Comparison of ENCODE assay signal across 8 cellular contexts in the genomic region with DNA sequence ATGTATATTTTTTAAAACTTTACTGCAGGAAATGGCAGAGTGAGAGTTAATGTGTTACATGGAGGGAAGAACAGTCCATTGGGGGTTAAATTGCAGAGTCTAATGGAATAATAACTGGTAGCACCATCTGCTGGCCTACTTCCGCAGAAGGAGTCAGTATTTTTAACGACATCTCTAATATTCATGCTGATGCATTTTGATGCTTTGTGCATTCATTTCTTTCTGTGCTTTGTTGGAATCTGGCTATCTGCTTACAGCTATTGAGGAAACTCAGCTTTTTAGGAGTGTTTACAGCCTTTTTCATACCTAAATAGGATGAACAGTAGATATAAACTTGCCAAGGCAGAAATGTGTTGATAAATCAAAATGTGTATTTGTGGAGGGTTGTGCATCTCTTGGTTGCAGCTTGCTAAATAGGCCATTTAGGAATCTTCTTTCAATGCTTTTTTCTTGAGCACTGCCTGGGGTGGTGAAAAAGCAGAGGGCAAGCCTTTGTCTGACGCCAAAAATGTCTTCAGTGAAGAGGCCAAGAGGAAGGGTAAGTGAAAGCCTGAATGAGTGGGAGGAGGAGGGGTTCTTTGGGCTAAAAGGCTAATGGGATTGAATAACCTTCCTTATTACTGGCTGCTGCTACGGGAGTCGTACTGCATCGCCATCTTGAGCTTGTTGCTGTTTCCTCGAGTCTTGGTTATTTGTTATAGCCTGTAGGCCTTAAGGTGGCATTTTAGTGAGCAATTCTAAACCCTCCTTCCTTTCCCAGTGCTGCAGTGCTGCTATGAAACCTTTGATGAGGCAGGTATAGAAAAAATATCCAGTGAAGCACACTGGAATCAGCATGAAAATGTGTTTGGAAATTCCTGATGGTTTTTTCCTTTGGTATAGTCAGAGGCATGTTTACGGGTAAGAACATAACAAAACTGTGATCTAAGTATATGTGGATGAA.
DNase-seq lines count a peak whose midpoint lies in the region; ATAC-seq, FAIRE-seq and TF ChIP-seq lines count a peak whose summit lies in the region.

No MANE protein-coding gene starts in this region.

- peak overlapping the region; percentile 64 for H3K4me3 Mint-ChIP-seq in activated naive CD4-positive, alpha-beta T cell treated with anti-CD3 and anti-CD28 coated beads, Interleukin-2, amount 10 ng/mL, durations not matched to agents 7 days and 5 days
- H3K4me3 Mint-ChIP-seq in stimulated activated effector memory CD8-positive, alpha-beta T cell treated with anti-CD3 and anti-CD28 coated beads, Interleukin-12 subunit alpha, Interleukin-12 subunit beta, amount 100 ng/mL, for 72 hours, result peak overlapping the region; percentile 58

- no peak for DNase-seq in activated naive CD4-positive, alpha-beta T cell treated with anti-CD3 and anti-CD28 coated beads, Interleukin-2, amount 10 ng/mL, durations not matched to agents 7 days and 5 days
- no peak for DNase-seq in activated naive CD4-positive, alpha-beta T cell (lab: John Stamatoyannopoulos, UW)
- DNase-seq in HCT116 (ENCODE audit: low read depth, low spot score), result peak; percentile 19
- peak; percentile 7 for DNase-seq in LoVo (ENCODE audit: low spot score)
- DNase-seq in RPMI8226, result peak; percentile 8
- peak; percentile 89 for DNase-seq in choroid plexus epithelial cell (ENCODE audit: low read depth)
- no peak for DNase-seq in kidney
- DNase-seq in stimulated activated effector memory CD8-positive, alpha-beta T cell treated with anti-CD3 and anti-CD28 coated beads, Interleukin-12 subunit alpha, Interleukin-12 subunit beta, amount 100 ng/mL, for 72 hours (ENCODE audit: low spot score in 2 of 2), result no peak

- H3K9me3 ChIP-seq in HCT116 (ENCODE audit: control insufficient read depth in 1 of 2, insufficient read depth in 1 of 2, low read depth in 1 of 2, low read length in 2 of 2) (no peaks in the 10 kb centered on the region), kidney (ENCODE audit: control insufficient read depth in 1 of 2, low read length in 2 of 2) (no peaks in the 10 kb centered on the region)

- no peak overlapping the region for H3K4me3 ChIP-seq in HCT116 (replicated peaks in 1 of 2; ENCODE audit: low read depth in 1 of 2, low read length in 2 of 2)
- peak overlapping the region; percentile 65 for H3K4me3 ChIP-seq in choroid plexus epithelial cell (ENCODE audit: low read depth, low read length)
- H3K4me3 ChIP-seq in kidney (ENCODE audit: low read length in 2 of 2), result peak overlapping the region; percentile 68

- H3K9ac ChIP-seq in HCT116 (ENCODE audit: low read length), result no peak overlapping the region
- peak overlapping the region; percentile 52 to 53 for H3K9ac ChIP-seq in kidney (ENCODE audit: low read length in 2 of 2)

- peaks cover 5% of the 10 kb centered on the region for H3K36me3 Mint-ChIP-seq in activated naive CD4-positive, alpha-beta T cell treated with anti-CD3 and anti-CD28 coated beads, Interleukin-2, amount 10 ng/mL, durations not matched to agents 7 days and 5 days
- no peaks in the 10 kb centered on the region for H3K36me3 Mint-ChIP-seq in stimulated activated effector memory CD8-positive, alpha-beta T cell treated with anti-CD3 and anti-CD28 coated beads, Interleukin-12 subunit alpha, Interleukin-12 subunit beta, amount 100 ng/mL, for 72 hours

- POLR2A ChIA-PET in HCT116 (lab: Charles Lee), result interaction anchor here (0.9 kb wide), 1 partner anchor 25 kb away, joined by 4 read pairs; no protein-coding TSS in a partner anchor

- peak; percentile 51 for TF ChIP-seq POLR2A in HCT116 (IDR thresholded peaks at IDR 0.05; ENCODE audit: borderline replicate concordance, extremely low read depth, insufficient read depth, insufficient read length)

- H3K9me3 Mint-ChIP-seq in activated naive CD4-positive, alpha-beta T cell treated with anti-CD3 and anti-CD28 coated beads, Interleukin-2, amount 10 ng/mL, durations not matched to agents 7 days and 5 days, result no peaks in the 10 kb centered on the region
- H3K9me3 Mint-ChIP-seq in stimulated activated effector memory CD8-positive, alpha-beta T cell treated with anti-CD3 and anti-CD28 coated beads, Interleukin-12 subunit alpha, Interleukin-12 subunit beta, amount 100 ng/mL, for 72 hours, result no peaks in the 10 kb centered on the region

- H3K27me3 ChIP-seq in HCT116 (ENCODE audit: insufficient read depth, low read length), result no peaks in the 10 kb centered on the region

- CTCF ChIA-PET in activated naive CD4-positive, alpha-beta T cell treated with anti-CD3 and anti-CD28 coated beads, Interleukin-2, amount 10 ng/mL, durations not matched to agents 7 days and 5 days (lab: Charles Lee), result interaction anchor here (0.7 to 3.0 kb wide), 9 partner anchors 16 to 153 kb away, joined by 3 to 17 read pairs (median 3); a partner anchor contains a TSS
- CTCF ChIA-PET in HCT116 (lab: Charles Lee), result interaction anchor here (1.2 to 2.8 kb wide), 3 partner anchors 9 to 153 kb away, joined by 3 to 12 read pairs (median 5); a partner anchor contains a TSS

- TF ChIP-seq RAD21 in HCT116 (IDR thresholded peaks at IDR 0.05; ENCODE audit: low read depth), result peak; percentile 54

- no TSS peak for BruUV-seq in HCT116 (replicated peaks; lab: Mats Ljungman, UMichigan)

- no peak overlapping the region for H2AFZ ChIP-seq in HCT116 (ENCODE audit: low read depth, low read length, poor library complexity, severe bottlenecking)

- H3K36me3 ChIP-seq in HCT116 (ENCODE audit: control insufficient read depth in 1 of 2, insufficient read depth in 2 of 2, low read length in 2 of 2) (peaks cover 0 to 2% of the 10 kb centered on the region in 2 experiments; a peak in 1 of 4 replicates), kidney (ENCODE audit: control insufficient read depth in 1 of 2, insufficient read depth in 2 of 2, low read length in 2 of 2) (no peaks in the 10 kb centered on the region)

- 0 out of 2 replicates have a peak, but pooled peaks cover 5% of the 10 kb centered on the region for H3K79me2 ChIP-seq in HCT116 (ENCODE audit: insufficient read depth, low read length)

- FAIRE-seq in kidney (lab: Jason Lieb, UNC), result no peak

- H3K27ac ChIP-seq in HCT116 (ENCODE audit: low read depth, low read length) (no peak overlapping the region), kidney (ENCODE audit: low read depth in 2 of 2, low read length in 2 of 2) (peak overlapping the region; percentile 81 to 83)

- peak; percentile 80 for ATAC-seq in HCT116
- ATAC-seq in stimulated activated effector memory CD8-positive, alpha-beta T cell treated with anti-CD3 and anti-CD28 coated beads, Interleukin-12 subunit alpha, Interleukin-12 subunit beta, amount 100 ng/mL, for 72 hours, result peak; percentile 51

- H3K27me3 Mint-ChIP-seq in activated naive CD4-positive, alpha-beta T cell treated with anti-CD3 and anti-CD28 coated beads, Interleukin-2, amount 10 ng/mL, durations not matched to agents 7 days and 5 days, result no peaks in the 10 kb centered on the region

- peak overlapping the region; percentile 19 for H3K4me2 ChIP-seq in HCT116 (ENCODE audit: low read length)

- intact Hi-C loops in HCT116 (cut with micrococcal nuclease) (loop anchor here (2.0 to 5.0 kb wide), 2 partner anchors 76 to 153 kb away; a partner anchor contains a TSS), kidney (cut with DNase I) (no loop called here)

- RAD21 ChIA-PET in HCT116 (lab: Charles Lee; ENCODE audit: low non-redundant PET in 1 of 2, low total read pairs in 2 of 2, uncharacterized antibody in 2 of 2, unreplicated experiment in 2 of 2), result interaction anchor here in 1 of 2 experiments (0.9 kb wide), 1 partner anchor 153 kb away, joined by 4 read pairs; a partner anchor contains a TSS

- peak overlapping the region; percentile 87 for H3K27ac Mint-ChIP-seq in activated naive CD4-positive, alpha-beta T cell treated with anti-CD3 and anti-CD28 coated beads, Interleukin-2, amount 10 ng/mL, durations not matched to agents 7 days and 5 days
- H3K27ac Mint-ChIP-seq in stimulated activated effector memory CD8-positive, alpha-beta T cell treated with anti-CD3 and anti-CD28 coated beads, Interleukin-12 subunit alpha, Interleukin-12 subunit beta, amount 100 ng/mL, for 72 hours, result peak overlapping the region; percentile 80

- peaks cover 0 to 7% of the 10 kb centered on the region in 2 experiments; a peak in 1 of 4 replicates for H3K4me1 ChIP-seq in HCT116 (ENCODE audit: control insufficient read depth in 1 of 2, insufficient read depth in 2 of 2, low read length in 2 of 2)
- H3K4me1 ChIP-seq in kidney (ENCODE audit: control insufficient read depth in 1 of 2, insufficient read depth in 1 of 2, low read depth in 1 of 2, low read length in 2 of 2), result peaks cover 0 to 13% of the 10 kb centered on the region in 2 donors

- TF ChIP-seq CTCF in HCT116 (IDR thresholded peaks at IDR 0.05 in 2 of 3, conservative IDR thresholded peaks at IDR 0.05 in 1 of 3; ENCODE audit: borderline replicate concordance in 1 of 3, insufficient read depth in 1 of 3, low read depth in 2 of 3, low read length in 2 of 3), result peak; percentile 41 to 58 (median 45); a peak in 4 of 6 replicates
- TF ChIP-seq CTCF in choroid plexus epithelial cell (conservative IDR thresholded peaks at IDR 0.05; ENCODE audit: low read depth, low read length), result peak; percentile 72
- peak; percentile 53 for TF ChIP-seq CTCF in kidney (IDR thresholded peaks at IDR 0.05; ENCODE audit: borderline replicate concordance, extremely low read depth, insufficient read depth)

- H4K20me1 ChIP-seq in HCT116 (ENCODE audit: insufficient read depth), result no peaks in the 10 kb centered on the region

- no peaks in the 10 kb centered on the region for H3K9me2 ChIP-seq in HCT116 (ENCODE audit: insufficient read depth)

- H3K4me1 Mint-ChIP-seq in activated naive CD4-positive, alpha-beta T cell treated with anti-CD3 and anti-CD28 coated beads, Interleukin-2, amount 10 ng/mL, durations not matched to agents 7 days and 5 days, result peaks cover 12% of the 10 kb centered on the region
- H3K4me1 Mint-ChIP-seq in stimulated activated effector memory CD8-positive, alpha-beta T cell treated with anti-CD3 and anti-CD28 coated beads, Interleukin-12 subunit alpha, Interleukin-12 subunit beta, amount 100 ng/mL, for 72 hours, result peaks cover 23% of the 10 kb centered on the region

TF ChIP-seq in HCT116, 20 proteins besides CTCF, POLR2A, EP300 and RAD21:
- no peak for TF ChIP-seq ZFX (IDR thresholded peaks at IDR 0.05)
- TF ChIP-seq, protein P1, sequence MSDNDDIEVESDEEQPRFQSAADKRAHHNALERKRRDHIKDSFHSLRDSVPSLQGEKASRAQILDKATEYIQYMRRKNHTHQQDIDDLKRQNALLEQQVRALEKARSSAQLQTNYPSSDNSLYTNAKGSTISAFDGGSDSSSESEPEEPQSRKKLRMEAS (IDR thresholded peaks at IDR 0.05), result peak; percentile 27; the same call in 1 of the 2 replicates
- TF ChIP-seq SP1 (IDR thresholded peaks at IDR 0.05; ENCODE audit: low read depth), result peak; percentile 24; the same call in 1 of the 2 replicates
- TF ChIP-seq FOSL1 (IDR thresholded peaks at IDR 0.05; ENCODE audit: low read depth), result no peak
- TF ChIP-seq CBX3 (IDR thresholded peaks at IDR 0.05; ENCODE audit: low read depth), result 0 out of 2 replicates have a peak, but pooled peaks have one; percentile 35

Comparison
In these comparisons a context has a peak if more than half of its experiments do, and no peak if none do; other contexts are left out.
1. DNase-seq: peak in HCT116 (single experiment), LoVo (single experiment), RPMI8226 (single experiment) and choroid plexus epithelial cell (single experiment); none in activated naive CD4-positive, alpha-beta T cell treated with anti-CD3 and anti-CD28 coated beads, Interleukin-2, amount 10 ng/mL, durations not matched to agents 7 days and 5 days (single experiment), activated naive CD4-positive, alpha-beta T cell (0 of 4), kidney (single experiment) and stimulated activated effector memory CD8-positive, alpha-beta T cell treated with anti-CD3 and anti-CD28 coated beads, Interleukin-12 subunit alpha, Interleukin-12 subunit beta, amount 100 ng/mL, for 72 hours (0 of 2).
2. H3K4me3 ChIP-seq: peak in choroid plexus epithelial cell (single experiment) and kidney (2 of 2); none in HCT116 (0 of 2).
3. Peak in every context shown above with its lines, with median percentiles within 50 percentile points of each other: CTCF ChIP-seq.